Comparison of ENCODE assay signal across 28 cellular contexts in the genomic region with DNA sequence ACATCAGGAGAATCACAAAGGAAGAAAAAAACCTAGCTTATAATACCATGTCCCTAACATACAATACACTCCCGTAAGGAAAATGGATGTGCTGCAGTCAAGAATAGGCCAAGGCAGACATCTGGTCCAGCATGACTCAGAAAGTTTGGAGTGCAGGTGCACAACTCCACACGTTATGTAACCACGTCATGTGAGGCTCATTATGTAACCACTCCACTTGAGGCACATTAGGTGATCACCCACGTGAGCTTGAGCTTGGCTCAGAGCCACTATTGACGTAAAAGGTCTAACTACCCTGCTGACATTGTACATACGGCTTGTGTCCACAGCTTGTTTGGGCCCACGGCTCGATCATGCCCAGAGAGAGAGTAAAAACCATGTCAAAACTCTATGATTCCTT.
DNase-seq lines count a peak whose midpoint lies in the region; ATAC-seq, FAIRE-seq and TF ChIP-seq lines count a peak whose summit lies in the region.
"Had no signal": no experiment of that assay in that cellular context is flagged by ENCODE, and none has a peak within 500 bp of the region (broad histone marks: within the 10 kb centered on the region; RNA-seq: fewer than 3 reads in every experiment).

No MANE protein-coding gene starts in this region.

- H3K9ac ChIP-seq in keratinocyte (ENCODE audit: control insufficient read depth, extremely low read depth, insufficient read depth, low read length): no peak overlapping the region

- H3K79me2 ChIP-seq in keratinocyte (ENCODE audit: control insufficient read depth, insufficient read depth, low read length): no peaks in the 10 kb centered on the region

- DNase-seq in DMS53 treated with DMSO at 0.1 percent for 48 hours (lab: John Stamatoyannopoulos, UW; ENCODE audit: unreplicated experiment) (peak; percentile 56), NAMALWA (ENCODE audit: low spot score) (peak; percentile 6), SHP77 (lab: John Stamatoyannopoulos, UW) (peak; percentile 40 to 57), keratinocyte (ENCODE audit: low read depth, low spot score) (no peak), Ammon's horn (ENCODE audit: low spot score) (no peak)
- DNase-seq: activated CD4-positive, alpha-beta T cell treated with anti-CD3 and anti-CD28 coated beads, Interleukin-2, amount 10 ng/mL, durations not matched to agents 7 days and 5 days; activated CD8-positive, alpha-beta memory T cell treated with anti-CD3 and anti-CD28 coated beads, Interleukin-2, amount 50 U/mL, for 4 hours; activated effector memory CD4-positive, alpha-beta T cell treated with Interleukin-2 at 50 U/mL for 16 hours; activated naive CD8-positive, alpha-beta T cell treated with anti-CD3 and anti-CD28 coated beads, Interleukin-2, amount 50 U/mL, for 24 hours; brain microvascular endothelial cell; CD4-positive, CD25-positive, alpha-beta regulatory T cell; colonic mucosa; DMS79; endodermal cell; head of caudate nucleus; left lung; MM.1S; NCI-H1694; NCI-H446; stimulated activated CD4-positive, alpha-beta T cell treated with anti-CD3 and anti-CD28 coated beads, Interleukin-2, amount 100 ng/mL, for 24 hours; stimulated activated naive CD4-positive, alpha-beta T cell treated with Interleukin-2 at 50 U/mL for 16 hours had no signal

- no peaks in the 10 kb centered on the region for H3K36me3 ChIP-seq in keratinocyte (ENCODE audit: control insufficient read depth in 2 of 2, extremely low read depth in 1 of 2, insufficient read depth in 2 of 2, low read length in 2 of 2)
- H3K36me3 ChIP-seq: brain microvascular endothelial cell, colonic mucosa, HAP-1, left lung, tibial nerve had no signal

- H3K27ac ChIP-seq in keratinocyte (ENCODE audit: control insufficient read depth, insufficient read depth, low read length): no peak overlapping the region
- H3K27ac ChIP-seq: brain microvascular endothelial cell, colonic mucosa, left lung, tibial nerve had no signal

- peak; percentile 67 for FAIRE-seq in keratinocyte (lab: Jason Lieb, UNC)
- FAIRE-seq: GM12892 had no signal

- no peaks in the 10 kb centered on the region for H3K9me1 ChIP-seq in keratinocyte (ENCODE audit: control insufficient read depth, extremely low read depth, insufficient read depth, low read length)

- no peaks in the 10 kb centered on the region for H4K20me1 ChIP-seq in keratinocyte (ENCODE audit: control insufficient read depth, extremely low read depth, insufficient read depth, low read length)

- no peaks in the 10 kb centered on the region for H3K9me3 ChIP-seq in keratinocyte (ENCODE audit: control insufficient read depth, low read depth, low read length)
- H3K9me3 ChIP-seq: colonic mucosa had no signal

- H2AFZ ChIP-seq in keratinocyte (ENCODE audit: control insufficient read depth, low read length): no peak overlapping the region

- H3K4me3 ChIP-seq in keratinocyte (ENCODE audit: control insufficient read depth in 2 of 3, extremely low read depth in 1 of 3, insufficient read depth in 2 of 3, low read depth in 1 of 3, low read length in 3 of 3): no peak overlapping the region
- H3K4me3 ChIP-seq: colonic mucosa, HAP-1, left lung, tibial nerve had no signal

- ATAC-seq in HG02678 (IDR thresholded peaks at IDR 0.05; ENCODE audit: unreplicated experiment): no peak
- no peak for ATAC-seq in activated CD4-positive, CD25-positive, alpha-beta regulatory T cell treated with anti-CD3 and anti-CD28 coated beads, Interleukin-2, amount 50 U/mL, for 24 hours
- no peak for ATAC-seq in GM21381 (IDR thresholded peaks at IDR 0.05; ENCODE audit: unreplicated experiment)
- ATAC-seq: activated naive CD8-positive, alpha-beta T cell treated with anti-CD3 and anti-CD28 coated beads, Interleukin-2, amount 50 U/mL, for 24 hours; left lung; Right ventricle myocardium inferior had no signal

- H3K27me3 ChIP-seq in keratinocyte (ENCODE audit: control insufficient read depth, extremely low read depth, insufficient read depth, low read length): no peaks in the 10 kb centered on the region
- H3K27me3 ChIP-seq: brain microvascular endothelial cell, colonic mucosa, left lung, tibial nerve had no signal

- H3K4me1 ChIP-seq in keratinocyte (ENCODE audit: control insufficient read depth, extremely low read depth, insufficient read depth, low read length): peaks cover 12% of the 10 kb centered on the region
- H3K4me1 ChIP-seq: colonic mucosa, HAP-1, left lung, tibial nerve had no signal

- no peak overlapping the region for H3K4me2 ChIP-seq in keratinocyte (ENCODE audit: control insufficient read depth, extremely low read depth, insufficient read depth, low read depth, low read length)

- dilution Hi-C loops in keratinocyte (cut with MboI; ENCODE audit: extremely low pct_ligation_motif_present, low sequenced_read_pairs): no loop called here

- no peak for TF ChIP-seq CTCF in keratinocyte (optimal IDR thresholded peaks at IDR 0.05 in 1 of 3, IDR thresholded peaks at IDR 0.05 in 1 of 3, conservative IDR thresholded peaks at IDR 0.05 in 1 of 3; ENCODE audit: extremely low read depth in 1 of 3, insufficient read depth in 2 of 3, low read length in 3 of 3)

Comparison
In these comparisons a context has a peak if more than half of its experiments do, and no peak if none do; other contexts are left out.
1. DNase-seq: peak in DMS53 treated with DMSO at 0.1 percent for 48 hours (single experiment), NAMALWA (single experiment) and SHP77 (2 of 2); none in keratinocyte (single experiment) and Ammon's horn (single experiment).